ENCODE assay signal across 1 cellular context in genomic region chr4:144647095-144647959, GRCh38.
TF ChIP-seq lines count a peak whose summit lies in the region.

No MANE protein-coding gene starts in this region.

TF ChIP-seq in K562, 482 proteins besides CTCF, POLR2A, EP300 and RAD21 (continued from another document):
- TF ChIP-seq ZNF398 (CRISPR knock-in tag; IDR thresholded peaks at IDR 0.05), result no peak
- no peak for TF ChIP-seq UBTF (IDR thresholded peaks at IDR 0.05; ENCODE audit: borderline replicate concordance in 1 of 2, low read depth in 2 of 2, low read length in 2 of 2)
- TF ChIP-seq MTA1 (IDR thresholded peaks at IDR 0.05; ENCODE audit: borderline replicate concordance), result no peak
- TF ChIP-seq ZNF224 (CRISPR knock-in tag; IDR thresholded peaks at IDR 0.05), result no peak
- no peak for TF ChIP-seq MITF (IDR thresholded peaks at IDR 0.05)
- no peak for TF ChIP-seq IRF2 (CRISPR knock-in tag; IDR thresholded peaks at IDR 0.05)
- TF ChIP-seq FOXJ2 (tag; IDR thresholded peaks at IDR 0.05), result no peak
- no peak for TF ChIP-seq KDM2B (CRISPR knock-in tag; IDR thresholded peaks at IDR 0.05)
- no peak for TF ChIP-seq ZNF316 (IDR thresholded peaks at IDR 0.05)
- no peak for TF ChIP-seq ZNF518B (CRISPR knock-in tag; IDR thresholded peaks at IDR 0.05)
- TF ChIP-seq ZBTB1 (CRISPR knock-in tag; IDR thresholded peaks at IDR 0.05; ENCODE audit: borderline replicate concordance, low read depth), result no peak
- no peak for TF ChIP-seq STAT6 (CRISPR knock-in tag; IDR thresholded peaks at IDR 0.05)
- TF ChIP-seq HDGF (IDR thresholded peaks at IDR 0.05), result no peak
- no peak for TF ChIP-seq NCOA2 (IDR thresholded peaks at IDR 0.05; ENCODE audit: partially characterized antibody in 2 of 2)
- no peak for TF ChIP-seq GTF2A2 (tag; IDR thresholded peaks at IDR 0.05)
- TF ChIP-seq E2F8 (IDR thresholded peaks at IDR 0.05; ENCODE audit: low read depth, partially characterized antibody), result no peak
- peak; percentile 35; the same call in 1 of the 2 replicates for TF ChIP-seq CBFA2T2 (conservative IDR thresholded peaks at IDR 0.05)
- TF ChIP-seq RB1 (IDR thresholded peaks at IDR 0.05; ENCODE audit: low read depth), result no peak
- no peak for TF ChIP-seq CEBPZ (IDR thresholded peaks at IDR 0.05; ENCODE audit: borderline replicate concordance, low read depth, low read length)
- TF ChIP-seq RFX7 (CRISPR knock-in tag; IDR thresholded peaks at IDR 0.05), result no peak
- TF ChIP-seq HEY1 (CRISPR knock-in tag; IDR thresholded peaks at IDR 0.05; ENCODE audit: borderline replicate concordance), result no peak
